Comparison of ENCODE assay signal across 8 cellular contexts in genomic region chr4:121307441-121308327, GRCh38.
DNase-seq lines count a peak whose midpoint lies in the region; ATAC-seq and TF ChIP-seq lines count a peak whose summit lies in the region.

No MANE protein-coding gene starts in this region.

- intact Hi-C loops in upper lobe of right lung (cut with DNase I), result no loop called here

- H2AFZ ChIP-seq in DND-41 (ENCODE audit: low read depth, low read length), result no peak overlapping the region
- H2AFZ ChIP-seq in OCI-LY3 (ENCODE audit: low read depth, low read length), result no peak overlapping the region

- H3K27me3 Mint-ChIP-seq in activated naive CD8-positive, alpha-beta T cell treated with anti-CD3 and anti-CD28 coated beads, Interleukin-2, amount 10 ng/mL, durations not matched to agents 7 days and 5 days, result peaks cover 6% of the 10 kb centered on the region

- no peak overlapping the region for H3K4me2 ChIP-seq in DND-41 (ENCODE audit: insufficient read depth, low read length)
- H3K4me2 ChIP-seq in OCI-LY3 (ENCODE audit: low read length), result peak overlapping the region; percentile 92

- peak; percentile 76 for TF ChIP-seq CTCF in DND-41 (IDR thresholded peaks at IDR 0.05; ENCODE audit: borderline replicate concordance, extremely low read depth, low read length, poor library complexity, severe bottlenecking)
- peak; percentile 97 for TF ChIP-seq CTCF in OCI-LY3 (IDR thresholded peaks at IDR 0.05; ENCODE audit: low read depth, low read length)
- TF ChIP-seq CTCF in upper lobe of right lung (IDR thresholded peaks at IDR 0.05), result peak; percentile 71

- H3K36me3 Mint-ChIP-seq in activated naive CD8-positive, alpha-beta T cell treated with anti-CD3 and anti-CD28 coated beads, Interleukin-2, amount 10 ng/mL, durations not matched to agents 7 days and 5 days, result no peaks in the 10 kb centered on the region

- H4K20me1 ChIP-seq in DND-41 (ENCODE audit: insufficient read depth, low read length) (no peaks in the 10 kb centered on the region), OCI-LY3 (ENCODE audit: insufficient read depth, low read length) (no peaks in the 10 kb centered on the region)

- no peak overlapping the region for H3K27ac ChIP-seq in DND-41 (ENCODE audit: low read length)
- peak overlapping the region; percentile 68 for H3K27ac ChIP-seq in OCI-LY3 (ENCODE audit: low read length)
- no peak overlapping the region for H3K27ac ChIP-seq in upper lobe of right lung

- H3K36me3 ChIP-seq in DND-41 (ENCODE audit: insufficient read depth, low read length) (no peaks in the 10 kb centered on the region), OCI-LY3 (replicated peaks; ENCODE audit: low read depth, low read length) (no peaks in the 10 kb centered on the region), upper lobe of right lung (no peaks in the 10 kb centered on the region)

- H3K4me3 ChIP-seq in DND-41 (ENCODE audit: low read depth in 1 of 2, low read length in 2 of 2) (no peak overlapping the region), OCI-LY3 (ENCODE audit: low read length) (peak overlapping the region; percentile 61), upper lobe of right lung (no peak overlapping the region)

- H3K4me3 Mint-ChIP-seq in activated naive CD8-positive, alpha-beta T cell treated with anti-CD3 and anti-CD28 coated beads, Interleukin-2, amount 10 ng/mL, durations not matched to agents 7 days and 5 days, result no peak overlapping the region

- H3K4me1 ChIP-seq in DND-41 (ENCODE audit: insufficient read depth, low read length), result peaks cover 2% of the 10 kb centered on the region; the same call in 1 of the 2 replicates
- H3K4me1 ChIP-seq in OCI-LY3 (ENCODE audit: low read length), result peaks cover 24% of the 10 kb centered on the region
- no peaks in the 10 kb centered on the region for H3K4me1 ChIP-seq in upper lobe of right lung

- H3K9ac ChIP-seq in DND-41 (ENCODE audit: low read depth, low read length) (no peak overlapping the region), OCI-LY3 (ENCODE audit: low read length) (peak overlapping the region; percentile 58)

- H3K27ac Mint-ChIP-seq in activated naive CD8-positive, alpha-beta T cell treated with anti-CD3 and anti-CD28 coated beads, Interleukin-2, amount 10 ng/mL, durations not matched to agents 7 days and 5 days, result peak overlapping the region; percentile 31

- H3K79me2 ChIP-seq in DND-41 (ENCODE audit: insufficient read depth, low read length) (no peaks in the 10 kb centered on the region), OCI-LY3 (ENCODE audit: low read length) (no peaks in the 10 kb centered on the region)

- DNase-seq in DND-41 (peak; percentile 31), left kidney (ENCODE audit: low read depth, low spot score) (peak; percentile 57), upper lobe of right lung (no peak), NCI-H2227 (lab: John Stamatoyannopoulos, UW; ENCODE audit: unreplicated experiment) (no peak)
- DNase-seq in activated naive CD8-positive, alpha-beta T cell treated with anti-CD3 and anti-CD28 coated beads, Interleukin-2, amount 10 ng/mL, durations not matched to agents 7 days and 5 days, result no peak

- H3K9me3 ChIP-seq in DND-41 (ENCODE audit: insufficient read depth, low read length, severe bottlenecking) (no peaks in the 10 kb centered on the region), OCI-LY3 (ENCODE audit: insufficient read depth, low read length) (no peaks in the 10 kb centered on the region), upper lobe of right lung (no peaks in the 10 kb centered on the region)

- POLR2A ChIA-PET in activated naive CD8-positive, alpha-beta T cell treated with anti-CD3 and anti-CD28 coated beads, Interleukin-2, amount 10 ng/mL, durations not matched to agents 7 days and 5 days (lab: Charles Lee), result interaction anchor here (0.8 to 1.3 kb wide), 3 partner anchors 53 to 298 kb away, joined by 3 read pairs; no protein-coding TSS in a partner anchor

- H3K9me3 Mint-ChIP-seq in activated naive CD8-positive, alpha-beta T cell treated with anti-CD3 and anti-CD28 coated beads, Interleukin-2, amount 10 ng/mL, durations not matched to agents 7 days and 5 days, result no peaks in the 10 kb centered on the region

- ATAC-seq in DND-41 (ENCODE audit: insufficient read depth, low read depth) (peak; percentile 67), GM19351 (IDR thresholded peaks at IDR 0.05; ENCODE audit: unreplicated experiment) (peak; percentile 94), HG03175 (IDR thresholded peaks at IDR 0.05; ENCODE audit: unreplicated experiment) (peak; percentile 89), upper lobe of right lung (peak; percentile 93)
- ATAC-seq in activated naive CD8-positive, alpha-beta T cell treated with anti-CD3 and anti-CD28 coated beads, Interleukin-2, amount 10 ng/mL, durations not matched to agents 7 days and 5 days (ENCODE audit: low read depth), result peak; percentile 56

- H3K27me3 ChIP-seq in DND-41 (ENCODE audit: insufficient read depth, low read length, poor library complexity) (peaks cover 3% of the 10 kb centered on the region), OCI-LY3 (ENCODE audit: low read depth, low read length) (peaks cover 9% of the 10 kb centered on the region; the same call in 1 of the 2 replicates), upper lobe of right lung (no peaks in the 10 kb centered on the region)

- H3K4me1 Mint-ChIP-seq in activated naive CD8-positive, alpha-beta T cell treated with anti-CD3 and anti-CD28 coated beads, Interleukin-2, amount 10 ng/mL, durations not matched to agents 7 days and 5 days, result peaks cover 15% of the 10 kb centered on the region

Comparison
In these comparisons a context has a peak if more than half of its experiments do, and no peak if none do; other contexts are left out.
1. DNase-seq: peak in DND-41 (single experiment) and left kidney (single experiment); none in activated naive CD8-positive, alpha-beta T cell treated with anti-CD3 and anti-CD28 coated beads, Interleukin-2, amount 10 ng/mL, durations not matched to agents 7 days and 5 days (single experiment), upper lobe of right lung (single experiment) and NCI-H2227 (single experiment).
2. Peak in every context shown above with its lines, with median percentiles within 50 percentile points of each other: ATAC-seq and CTCF ChIP-seq.